Comparison of ENCODE assay signal across 33 cellular contexts in genomic region chr5:167657016-167657415, GRCh38.
"Had no signal": no experiment of that assay in that cellular context is flagged by ENCODE, and none has a peak within 500 bp of the region (broad histone marks: within the 10 kb centered on the region; RNA-seq: fewer than 3 reads in every experiment).

No MANE protein-coding gene starts in this region.

- ATAC-seq: activated CD8-positive, alpha-beta T cell treated with anti-CD3 and anti-CD28 coated beads for 36 hours; activated T-cell treated with anti-CD3 and anti-CD28 coated beads, Interleukin-2, amount 50 U/mL, for 72 hours; activated T-helper 17 cell treated with anti-CD3 and anti-CD28 coated beads, Interleukin-2, amount 50 U/mL, for 72 hours; SK-N-SH treated with all-trans-retinoic acid at 6 μM for 48 hours; T-cell had no signal

- DNase-seq: activated B cell treated with CpG ODN at 0.5 μM for 24 hours; activated CD4-positive, alpha-beta T cell treated with anti-CD3 and anti-CD28 coated beads for 48 hours; activated CD4-positive, alpha-beta T cell treated with anti-CD3 and anti-CD28 coated beads, Interleukin-2, amount 50 U/mL, for 4 hours; activated CD4-positive, CD25-positive, alpha-beta regulatory T cell treated with anti-CD3 and anti-CD28 coated beads, Interleukin-2, amount 50 U/mL, for 72 hours; activated CD8-positive, alpha-beta T cell treated with anti-CD3 and anti-CD28 coated beads for 36 hours; activated gamma-delta T cell; activated naive CD4-positive, alpha-beta T cell treated with Interleukin-2 at 50 U/mL for 16 hours; activated naive CD8-positive, alpha-beta T cell treated with anti-CD3 and anti-CD28 coated beads, Interleukin-2, amount 10 ng/mL, durations not matched to agents 7 days and 5 days; activated T-cell treated with anti-CD3 and anti-CD28 coated beads, Interleukin-2, amount 50 U/mL, for 1 hour; activated T-cell treated with anti-CD3 and anti-CD28 coated beads, Interleukin-2, amount 50 U/mL, for 72 hours; adrenal gland; anterior cingulate cortex; Karpas-422; KBM-7; NCI-H1105; NCI-H1417 treated with DMSO at 0.1 percent for 48 hours; NCI-H1694; NCI-H1930; NCI-H2081 treated with DMSO at 0.1 percent for 48 hours; NCI-H226; NCI-H524 treated with DMSO at 0.1 percent for 48 hours; Peyer's patch; RPMI8226; SHP77 treated with DMSO at 0.1 percent for 48 hours; T-cell; T-helper 2 cell; T-helper 9 cell had no signal

- H3K4me1 Mint-ChIP-seq: activated B cell treated with CpG ODN at 0.5 μM for 24 hours; activated naive CD4-positive, alpha-beta T cell treated with anti-CD3 and anti-CD28 coated beads, Interleukin-2, amount 50 U/mL, for 24 hours; activated naive CD8-positive, alpha-beta T cell treated with anti-CD3 and anti-CD28 coated beads, Interleukin-2, amount 10 ng/mL, durations not matched to agents 7 days and 5 days; activated T-helper 17 cell treated with anti-CD3 and anti-CD28 coated beads, Interleukin-2, amount 50 U/mL, for 72 hours; IgD-negative memory B cell; T-cell had no signal

- H3K4me3 ChIP-seq: adrenal gland, breast epithelium, Peyer's patch had no signal

- H3K9me3 ChIP-seq: adrenal gland, breast epithelium, Peyer's patch had no signal

- H3K9me3 Mint-ChIP-seq: activated B cell treated with CpG ODN at 0.5 μM for 24 hours; activated CD8-positive, alpha-beta T cell treated with anti-CD3 and anti-CD28 coated beads for 36 hours; activated naive CD8-positive, alpha-beta T cell treated with anti-CD3 and anti-CD28 coated beads, Interleukin-2, amount 10 ng/mL, durations not matched to agents 7 days and 5 days had no signal

- H3K4me3 Mint-ChIP-seq: activated B cell treated with CpG ODN at 0.5 μM for 24 hours; activated CD8-positive, alpha-beta T cell treated with anti-CD3 and anti-CD28 coated beads for 36 hours; activated naive CD4-positive, alpha-beta T cell treated with anti-CD3 and anti-CD28 coated beads, Interleukin-2, amount 50 U/mL, for 24 hours; activated naive CD8-positive, alpha-beta T cell treated with anti-CD3 and anti-CD28 coated beads, Interleukin-2, amount 10 ng/mL, durations not matched to agents 7 days and 5 days; activated T-cell treated with anti-CD3 and anti-CD28 coated beads, Interleukin-2, amount 50 U/mL, for 72 hours; activated T-helper 17 cell treated with anti-CD3 and anti-CD28 coated beads, Interleukin-2, amount 50 U/mL, for 72 hours; IgD-negative memory B cell; T-cell had no signal

- H3K27ac Mint-ChIP-seq: activated B cell treated with CpG ODN at 0.5 μM for 24 hours; activated CD8-positive, alpha-beta T cell treated with anti-CD3 and anti-CD28 coated beads for 36 hours; activated naive CD4-positive, alpha-beta T cell treated with anti-CD3 and anti-CD28 coated beads, Interleukin-2, amount 50 U/mL, for 24 hours; activated naive CD8-positive, alpha-beta T cell treated with anti-CD3 and anti-CD28 coated beads, Interleukin-2, amount 10 ng/mL, durations not matched to agents 7 days and 5 days; activated T-cell treated with anti-CD3 and anti-CD28 coated beads, Interleukin-2, amount 50 U/mL, for 72 hours; activated T-helper 17 cell treated with anti-CD3 and anti-CD28 coated beads, Interleukin-2, amount 50 U/mL, for 72 hours; IgD-negative memory B cell; T-cell had no signal

- H3K27me3 Mint-ChIP-seq: activated B cell treated with CpG ODN at 0.5 μM for 24 hours; activated CD8-positive, alpha-beta T cell treated with anti-CD3 and anti-CD28 coated beads for 36 hours; activated naive CD4-positive, alpha-beta T cell treated with anti-CD3 and anti-CD28 coated beads, Interleukin-2, amount 50 U/mL, for 24 hours; activated naive CD8-positive, alpha-beta T cell treated with anti-CD3 and anti-CD28 coated beads, Interleukin-2, amount 10 ng/mL, durations not matched to agents 7 days and 5 days; activated T-helper 17 cell treated with anti-CD3 and anti-CD28 coated beads, Interleukin-2, amount 50 U/mL, for 72 hours; IgD-negative memory B cell; T-cell had no signal

- H3K4me1 ChIP-seq: adrenal gland, breast epithelium, Peyer's patch had no signal

- H3K27me3 ChIP-seq: adrenal gland, breast epithelium, Peyer's patch had no signal

- H3K36me3 Mint-ChIP-seq: activated naive CD4-positive, alpha-beta T cell treated with anti-CD3 and anti-CD28 coated beads, Interleukin-2, amount 50 U/mL, for 24 hours; activated naive CD8-positive, alpha-beta T cell treated with anti-CD3 and anti-CD28 coated beads, Interleukin-2, amount 10 ng/mL, durations not matched to agents 7 days and 5 days; IgD-negative memory B cell; T-cell had no signal

- H3K36me3 ChIP-seq: adrenal gland, breast epithelium, Peyer's patch had no signal

- H3K27ac ChIP-seq: adrenal gland, breast epithelium, Peyer's patch, VCaP had no signal
